ENCODE assay signal across 24 cellular contexts in the genomic region with DNA sequence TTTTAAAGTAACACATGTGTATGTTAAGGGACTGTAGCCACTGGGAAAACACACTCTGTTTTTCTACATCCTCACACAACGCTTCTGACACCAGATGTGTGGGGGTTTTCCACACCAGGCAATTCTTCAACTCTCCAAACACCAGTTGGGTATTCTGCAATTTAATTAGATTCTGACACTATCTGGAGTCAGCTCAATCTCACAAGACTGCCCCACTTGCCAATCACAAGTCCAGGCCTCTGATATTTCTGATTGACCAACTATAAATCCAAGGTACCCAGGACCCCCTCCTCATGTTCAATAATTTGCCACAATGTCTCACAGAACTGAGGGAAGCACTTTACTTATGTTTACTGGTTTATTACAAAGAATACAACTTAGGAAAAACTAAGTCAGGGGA.
"Had no signal": no experiment of that assay in that cellular context is flagged by ENCODE, and none has a peak within 500 bp of the region (broad histone marks: within the 10 kb centered on the region; RNA-seq: fewer than 3 reads in every experiment).

No MANE protein-coding gene starts in this region.

- H2AFZ ChIP-seq: PC-9 had no signal

- H3K4me3 ChIP-seq: MG63, PC-9, Peyer's patch, SJSA1, SK-N-MC had no signal

- H3K27ac ChIP-seq: PC-9, Peyer's patch, SJSA1, SK-N-MC had no signal

- H3K4me1 ChIP-seq: Peyer's patch, SJSA1 had no signal

- H3K9me3 ChIP-seq: MG63, Peyer's patch, SJSA1 had no signal

- H3K36me3 ChIP-seq: MG63, Peyer's patch, SJSA1 had no signal

- H3K4me2 ChIP-seq: PC-9 had no signal

- DNase-seq: IMR-90, Karpas-422, KG1, MG63, NCI-H1105, NCI-H1417, NCI-H1436 treated with DMSO at 0.1 percent for 48 hours, NCI-H1694, NCI-H187 treated with DMSO at 0.1 percent for 48 hours, NCI-H2029 treated with DMSO at 0.1 percent for 48 hours, NCI-H2171 treated with DMSO at 0.1 percent for 48 hours, NCI-H345, NCI-H446 treated with DMSO at 0.1 percent for 48 hours, NCI-H510A treated with DMSO at 0.1 percent for 48 hours, NCI-H526, OCI-M1, PC-9, Peyer's patch, Right ventricle myocardium superior, RPMI8226, SIG-M5, T-helper 2 cell had no signal
